ENCODE assay signal across 28 cellular contexts in the genomic region with DNA sequence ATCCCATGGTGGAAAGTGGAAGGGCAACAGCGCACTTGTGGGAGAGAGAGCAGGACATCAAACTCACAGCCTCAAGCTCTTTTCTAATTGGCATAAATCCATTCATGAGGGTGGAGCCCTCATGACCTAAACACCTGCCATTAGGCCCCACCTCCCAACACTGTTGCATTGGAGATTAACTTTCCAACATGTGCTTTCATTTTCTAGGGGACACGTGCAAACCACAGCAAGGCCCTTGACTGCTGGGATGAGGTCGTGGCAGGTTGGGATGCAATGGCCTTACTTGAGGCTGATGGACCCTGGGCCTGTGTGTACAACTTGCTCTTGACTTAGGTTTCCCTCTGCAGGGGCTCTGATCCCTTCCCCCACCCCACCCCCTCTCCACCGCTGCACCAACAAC. TPM values are rescaled to one million over a fixed set of nuclear protein-coding genes. Genes with fewer than 3 reads are reported as not detected.
DNase-seq lines count a peak whose midpoint lies in the region; ATAC-seq and FAIRE-seq lines count a peak whose summit lies in the region.
"Had no signal": no experiment of that assay in that cellular context is flagged by ENCODE, and none has a peak within 500 bp of the region (broad histone marks: within the 10 kb centered on the region; RNA-seq: fewer than 3 reads in every experiment).

No MANE protein-coding gene starts in this region.

- intact Hi-C loops in left colon (cut with DNase I, micrococcal nuclease), result no loop called here

- 51 to 74% (median 60%) methylated on average over 4 of the region's 4 CpGs for WGBS in small intestine, 3 donors

- H3K4me1 ChIP-seq in small intestine (ENCODE audit: control insufficient read depth in 2 of 2, insufficient read depth in 1 of 2, low read depth in 1 of 2, low read length in 1 of 2), result no peaks in the 10 kb centered on the region
- H3K4me1 ChIP-seq: A549, left lung, Peyer's patch, tibial nerve had no signal

- no peak for ATAC-seq in left colon
- ATAC-seq: A549; activated T-cell treated with anti-CD3 and anti-CD28 coated beads, Interleukin-2, amount 50 U/mL, for 4 hours; left lung; naive thymus-derived CD4-positive, alpha-beta T cell had no signal

- DNase-seq in NCI-H82 (lab: John Stamatoyannopoulos, UW) (peak; percentile 47), NCI-H82 treated with DMSO at 0.1 percent for 48 hours (lab: John Stamatoyannopoulos, UW; ENCODE audit: unreplicated experiment) (no peak), NCI-H2029 (lab: John Stamatoyannopoulos, UW) (peak; percentile 71), RPMI8226 (peak; percentile 77), small intestine (peak; percentile 66), putamen (ENCODE audit: low spot score) (no peak), left colon (no peak), inferior parietal cortex (ENCODE audit: extremely low spot score) (no peak)
- DNase-seq: activated B cell treated with CpG ODN at 0.5 μM for 24 hours; activated CD4-positive, alpha-beta T cell treated with anti-CD3 and anti-CD28 coated beads, Interleukin-2, amount 50 U/mL, for 1 hour; activated gamma-delta T cell treated with Interleukin-2 at 50 U/mL for 16 hours; activated T-cell treated with anti-CD3 and anti-CD28 coated beads, Interleukin-2, amount 50 U/mL, for 4 hours; AML-193; CD8-positive, alpha-beta memory T cell; dermis blood vessel endothelial cell; hypothalamus; immature natural killer cell; left lung; naive thymus-derived CD4-positive, alpha-beta T cell; NCI-H146; NCI-H226; NK-92 treated with Interleukin-12 subunit alpha and Interleukin-12 subunit beta, amount 100 ng/mL, for 24 hours; Peyer's patch; stimulated activated CD4-positive, alpha-beta T cell treated with anti-CD3 and anti-CD28 coated beads, Interleukin-2, amount 100 ng/mL, for 24 hours had no signal

- no peak overlapping the region for H3K27ac ChIP-seq in small intestine (ENCODE audit: low read depth in 1 of 2, low read length in 1 of 2)
- H3K27ac ChIP-seq: Peyer's patch, skin epidermis, tibial nerve had no signal

- no peaks in the 10 kb centered on the region for H3K9me3 ChIP-seq in small intestine (ENCODE audit: control insufficient read depth, low read depth)
- H3K9me3 ChIP-seq: A549, left lung, Peyer's patch, tibial nerve had no signal

- H3K36me3 ChIP-seq in small intestine (ENCODE audit: control insufficient read depth in 2 of 2, insufficient read depth in 2 of 2, low read length in 2 of 2), result no peaks in the 10 kb centered on the region
- H3K36me3 ChIP-seq: left lung, Peyer's patch, tibial nerve had no signal

- no peaks in the 10 kb centered on the region for H3K27me3 ChIP-seq in small intestine (ENCODE audit: control insufficient read depth in 2 of 2, insufficient read depth in 2 of 2, low read length in 2 of 2)
- H3K27me3 ChIP-seq: left lung, Peyer's patch, tibial nerve had no signal

- H3K4me3 ChIP-seq in small intestine (ENCODE audit: low read depth in 1 of 2, low read length in 2 of 2), result no peak overlapping the region
- H3K4me3 ChIP-seq: A549, left lung, Peyer's patch, skin epidermis, tibial nerve had no signal

- no peak for FAIRE-seq in small intestine (lab: Jason Lieb, UNC)
- FAIRE-seq: A549, endometrium had no signal

RNA-seq across cellular contexts. Expression of a gene that starts 35.9 kb away (rescaled TPM):
- polyA plus RNA-seq in small intestine, result 10 to 100 TPM in 1 of 3 donors, 1 to 10 TPM in 2; 1.8 to 20.4 (median 4.6) TPM
- total RNA-seq in left colon, result 1 to 10 TPM; 2.0 to 6.6 TPM

Comparison
In these comparisons a context has a peak if more than half of its experiments do, and no peak if none do; other contexts are left out.
1. DNase-seq: peak in NCI-H82 (single experiment), NCI-H2029 (single experiment), RPMI8226 (single experiment) and small intestine (single experiment); none in NCI-H82 treated with DMSO at 0.1 percent for 48 hours (single experiment), putamen (single experiment), left colon (0 of 2) and inferior parietal cortex (single experiment).